ENCODE assay signal across 15 cellular contexts in genomic region chr16:31461201-31461920, GRCh38. TPM values are rescaled to one million over a fixed set of nuclear protein-coding genes. Genes with fewer than 3 reads are reported as not detected.
DNase-seq lines count a peak whose midpoint lies in the region; ATAC-seq, FAIRE-seq and TF ChIP-seq lines count a peak whose summit lies in the region.
"Had no signal": no experiment of that assay in that cellular context is flagged by ENCODE, and none has a peak within 500 bp of the region (broad histone marks: within the 10 kb centered on the region; RNA-seq: fewer than 3 reads in every experiment).

No MANE protein-coding gene starts in this region.

- H3K4me2 ChIP-seq in HepG2 (ENCODE audit: low read depth, low read length), result no peak overlapping the region

- no TSS peak for BruUV-seq in HepG2 (replicated peaks; lab: Mats Ljungman, UMichigan)
- BruUV-seq in A673 (replicated peaks; lab: Mats Ljungman, UMichigan), result no TSS peak

- H3K27me3 ChIP-seq in liver (ENCODE audit: control insufficient read depth in 4 of 4, insufficient read depth in 4 of 4, low read length in 3 of 4), result no peaks in the 10 kb centered on the region
- H3K27me3 ChIP-seq in HepG2 (ENCODE audit: control insufficient read depth in 1 of 2, insufficient read depth in 2 of 2, low read length in 2 of 2), result no peaks in the 10 kb centered on the region; a peak in 1 of 5 replicates
- no peaks in the 10 kb centered on the region for H3K27me3 ChIP-seq in naive thymus-derived CD4-positive, alpha-beta T cell (ENCODE audit: control insufficient read depth in 2 of 2, insufficient read depth in 2 of 2, low read length in 2 of 2)
- H3K27me3 ChIP-seq in A673 (replicated peaks; ENCODE audit: insufficient read depth, low read depth, low read length, poor library complexity), result no peaks in the 10 kb centered on the region
- H3K27me3 ChIP-seq: adrenal gland had no signal

- TF ChIP-seq RAD21 in liver (IDR thresholded peaks at IDR 0.05) (no peak), HepG2 (CRISPR knock-in tag; IDR thresholded peaks at IDR 0.05) (no peak)

- no peak overlapping the region for H2AFZ ChIP-seq in HepG2 (ENCODE audit: low read length)

- H3K4me1 Mint-ChIP-seq in activated naive CD8-positive, alpha-beta T cell treated with anti-CD3 and anti-CD28 coated beads, Interleukin-2, amount 10 ng/mL, durations not matched to agents 7 days and 5 days, result peaks cover 25% of the 10 kb centered on the region
- peaks cover 17 to 37% (median 31%) of the 10 kb centered on the region in 7 donors for H3K4me1 Mint-ChIP-seq in naive thymus-derived CD4-positive, alpha-beta T cell

- FAIRE-seq in HepG2 (lab: Jason Lieb, UNC), result no peak
- FAIRE-seq: urothelium cell line had no signal

- no peaks in the 10 kb centered on the region for H3K9me3 ChIP-seq in liver (ENCODE audit: control insufficient read depth in 4 of 4, low read length in 3 of 4)
- H3K9me3 ChIP-seq in HepG2 (ENCODE audit: low read length), result no peaks in the 10 kb centered on the region
- no peaks in the 10 kb centered on the region for H3K9me3 ChIP-seq in naive thymus-derived CD4-positive, alpha-beta T cell (ENCODE audit: control insufficient read depth in 2 of 3, low read length in 3 of 3)
- no peaks in the 10 kb centered on the region for H3K9me3 ChIP-seq in A673 (ENCODE audit: low read depth, low read length, poor library complexity, severe bottlenecking)
- H3K9me3 ChIP-seq: adrenal gland had no signal

- H3K4me1 ChIP-seq in liver (ENCODE audit: control insufficient read depth in 4 of 4, insufficient read depth in 4 of 4, low read length in 3 of 4) (peaks cover 24 to 55% (median 43%) of the 10 kb centered on the region in 4 donors), HepG2 (ENCODE audit: insufficient read depth, low read length) (peaks cover 28% of the 10 kb centered on the region), A673 (ENCODE audit: insufficient read depth, low read length, poor library complexity, severe bottlenecking) (peaks cover 17% of the 10 kb centered on the region)
- peaks cover 27 to 28% of the 10 kb centered on the region in 2 donors for H3K4me1 ChIP-seq in naive thymus-derived CD4-positive, alpha-beta T cell (ENCODE audit: control insufficient read depth in 2 of 2, insufficient read depth in 2 of 2, low read length in 2 of 2)

- TF ChIP-seq CTCF in liver (IDR thresholded peaks at IDR 0.05; ENCODE audit: low read depth, low read length, missing input control) (no peak), HepG2 (CRISPR knock-in tag; IDR thresholded peaks at IDR 0.05) (no peak), A673 (conservative IDR thresholded peaks at IDR 0.05; ENCODE audit: low read depth, low read length) (no peak)

- H3K27me3 Mint-ChIP-seq in activated naive CD8-positive, alpha-beta T cell treated with anti-CD3 and anti-CD28 coated beads, Interleukin-2, amount 10 ng/mL, durations not matched to agents 7 days and 5 days, result no peaks in the 10 kb centered on the region
- no peaks in the 10 kb centered on the region for H3K27me3 Mint-ChIP-seq in naive thymus-derived CD4-positive, alpha-beta T cell

- no peak overlapping the region for H3K4me3 ChIP-seq in liver (ENCODE audit: low read depth in 1 of 3, low read length in 3 of 3)
- no peak overlapping the region for H3K4me3 ChIP-seq in HepG2 (replicated peaks in 1 of 3; ENCODE audit: insufficient read depth in 1 of 3, low read depth in 2 of 3, low read length in 3 of 3)
- H3K4me3 ChIP-seq in naive thymus-derived CD4-positive, alpha-beta T cell (ENCODE audit: low read length), result no peak overlapping the region
- H3K4me3 ChIP-seq in A673 (ENCODE audit: low read depth, low read length, poor library complexity, severe bottlenecking), result no peak overlapping the region

- H3K27ac Mint-ChIP-seq in activated naive CD8-positive, alpha-beta T cell treated with anti-CD3 and anti-CD28 coated beads, Interleukin-2, amount 10 ng/mL, durations not matched to agents 7 days and 5 days, result peak overlapping the region; percentile 69
- peak overlapping the region in 8 of 9 donors; percentile 10 to 99 (median 77) for H3K27ac Mint-ChIP-seq in naive thymus-derived CD4-positive, alpha-beta T cell

- no peak for TF ChIP-seq POLR2A in HepG2 (IDR thresholded peaks at IDR 0.05; ENCODE audit: insufficient read depth in 1 of 2, low read depth in 2 of 2, low read length in 2 of 2)

- peaks cover 30% of the 10 kb centered on the region for H4K20me1 ChIP-seq in HepG2 (ENCODE audit: insufficient read depth, low read length)

- 77% methylated on average over 10 of the region's 10 CpGs for WGBS in liver
- WGBS in HepG2 (ENCODE audit: low lambda C conversion rate), result 92% methylated on average over 10 of the region's 10 CpGs

- CTCF ChIA-PET in HepG2 (lab: Yijun Ruan, JAX; ENCODE audit: low intra/inter-chr PET ratio, low total read pairs), result no interaction called here
- CTCF ChIA-PET in naive thymus-derived CD4-positive, alpha-beta T cell (lab: Charles Lee), result interaction anchor here (0.6 to 1.6 kb wide), 6 partner anchors 9 to 849 kb away, joined by 3 to 17 read pairs (median 4); no protein-coding TSS in a partner anchor
- CTCF ChIA-PET in A673 (lab: Charles Lee), result interaction anchor here (0.6 to 1.0 kb wide), 3 partner anchors 10 to 252 kb away, joined by 3 to 5 read pairs (median 4); partner anchors contain the start of gene TGFB1I1

- POLR2A ChIA-PET in HepG2 (lab: Yijun Ruan, JAX) (interaction anchor here (1.0 to 8.3 kb wide), 7 partner anchors 10 to 343 kb away, joined by 3 to 110 read pairs (median 8); partner anchors contain the start of genes FUS and RUSF1), A673 (lab: Charles Lee; ENCODE audit: low non-redundant PET) (no interaction called here)
- POLR2A ChIA-PET in activated naive CD8-positive, alpha-beta T cell treated with anti-CD3 and anti-CD28 coated beads, Interleukin-2, amount 10 ng/mL, durations not matched to agents 7 days and 5 days (lab: Charles Lee), result interaction anchor here (0.7 to 5.9 kb wide), 14 partner anchors 10 to 412 kb away, joined by 3 to 36 read pairs (median 11); partner anchors contain the start of genes FUS, KAT8, RUSF1 and ZNF267
- POLR2A ChIA-PET in naive thymus-derived CD4-positive, alpha-beta T cell (lab: Charles Lee), result interaction anchor here (0.9 to 5.2 kb wide), 12 partner anchors 9 to 559 kb away, joined by 3 to 69 read pairs (median 6); partner anchors contain the start of genes RUSF1, STX4, ZNF646 and ZNF668

- H3K36me3 Mint-ChIP-seq in activated naive CD8-positive, alpha-beta T cell treated with anti-CD3 and anti-CD28 coated beads, Interleukin-2, amount 10 ng/mL, durations not matched to agents 7 days and 5 days, result peaks cover 12% of the 10 kb centered on the region
- H3K36me3 Mint-ChIP-seq in naive thymus-derived CD4-positive, alpha-beta T cell, result peaks cover 4 to 24% (median 12%) of the 10 kb centered on the region in 5 donors

- intact Hi-C loops in HepG2 (cut with micrococcal nuclease; ENCODE audit: unreplicated experiment) (no loop called here), A673 (cut with micrococcal nuclease; ENCODE audit: unreplicated experiment) (no loop called here)
- intact Hi-C loops in naive thymus-derived CD4-positive, alpha-beta T cell (cut with micrococcal nuclease), result no loop called here

- H3K9me3 Mint-ChIP-seq in activated naive CD8-positive, alpha-beta T cell treated with anti-CD3 and anti-CD28 coated beads, Interleukin-2, amount 10 ng/mL, durations not matched to agents 7 days and 5 days, result no peaks in the 10 kb centered on the region
- peaks cover 0 to 2% (median 0%) of the 10 kb centered on the region in 11 donors for H3K9me3 Mint-ChIP-seq in naive thymus-derived CD4-positive, alpha-beta T cell

- peak overlapping the region; percentile 1 for H3K4me3 Mint-ChIP-seq in activated naive CD8-positive, alpha-beta T cell treated with anti-CD3 and anti-CD28 coated beads, Interleukin-2, amount 10 ng/mL, durations not matched to agents 7 days and 5 days
- peak overlapping the region in 4 of 10 donors; percentile 39 to 96 (median 51) for H3K4me3 Mint-ChIP-seq in naive thymus-derived CD4-positive, alpha-beta T cell

- H3K36me3 ChIP-seq in liver (ENCODE audit: control insufficient read depth in 4 of 4, insufficient read depth in 3 of 4, low read depth in 1 of 4, low read length in 3 of 4) (peaks cover 0 to 13% (median 2%) of the 10 kb centered on the region in 4 donors), HepG2 (replicated peaks in 1 of 2; ENCODE audit: control insufficient read depth in 1 of 2, insufficient read depth in 2 of 2, low read length in 2 of 2) (peaks cover 33 to 45% of the 10 kb centered on the region in 2 experiments), A673 (ENCODE audit: insufficient read depth, low read length, poor library complexity, severe bottlenecking) (no peaks in the 10 kb centered on the region)
- peaks cover 0 to 27% (median 3%) of the 10 kb centered on the region in 3 experiments for H3K36me3 ChIP-seq in naive thymus-derived CD4-positive, alpha-beta T cell (ENCODE audit: control insufficient read depth in 2 of 3, insufficient read depth in 3 of 3, low read length in 3 of 3)

- TF ChIP-seq EP300 in HepG2 (IDR thresholded peaks at IDR 0.05; ENCODE audit: low read depth in 2 of 2, low read length in 2 of 2) (no peak), HepG2 (CRISPR knock-in tag; IDR thresholded peaks at IDR 0.05; ENCODE audit: borderline replicate concordance) (no peak)

- in situ Hi-C loops in HepG2 (cut with HindIII; ENCODE audit: extremely low pct_ligation_motif_present, low pct_unique_long_range_greater_than_20kb), result no loop called here

- H3K27ac ChIP-seq in liver (ENCODE audit: low read depth in 1 of 2, low read length in 2 of 2) (peak overlapping the region; percentile 56 to 61), HepG2 (ENCODE audit: extremely low read length, insufficient read depth, low read length) (no peak overlapping the region), A673 (ENCODE audit: low read depth, low read length, poor library complexity, severe bottlenecking) (no peak overlapping the region)
- no peak overlapping the region for H3K27ac ChIP-seq in naive thymus-derived CD4-positive, alpha-beta T cell (ENCODE audit: low read depth, low read length)

- H3K9ac ChIP-seq in liver (ENCODE audit: low read depth in 1 of 2, low read length in 2 of 2), result no peak overlapping the region
- H3K9ac ChIP-seq in HepG2 (ENCODE audit: insufficient read depth, low read depth, low read length), result no peak overlapping the region

- no peak for ATAC-seq in HepG2
- ATAC-seq in activated naive CD8-positive, alpha-beta T cell treated with anti-CD3 and anti-CD28 coated beads, Interleukin-2, amount 10 ng/mL, durations not matched to agents 7 days and 5 days (ENCODE audit: low read depth), result no peak
- ATAC-seq in naive thymus-derived CD4-positive, alpha-beta T cell, result no peak

- peaks cover 35% of the 10 kb centered on the region for H3K79me2 ChIP-seq in HepG2 (ENCODE audit: insufficient read depth, low read length)

- DNase-seq in HepG2 (ENCODE audit: low spot score) (no peak), CD1c-positive myeloid dendritic cell (ENCODE audit: extremely low spot score) (no peak), A673 (ENCODE audit: low spot score) (no peak), dermis blood vessel endothelial cell (no peak), HUDEP-2 (lab: John Stamatoyannopoulos, UW; ENCODE audit: unreplicated experiment in 76 of 76) (no peak)
- DNase-seq in activated naive CD8-positive, alpha-beta T cell treated with anti-CD3 and anti-CD28 coated beads, Interleukin-2, amount 10 ng/mL, durations not matched to agents 7 days and 5 days, result no peak
- no peak for DNase-seq in naive thymus-derived CD4-positive, alpha-beta T cell
- DNase-seq: NCI-H1417 treated with DMSO at 0.1 percent for 48 hours; stimulated activated CD4-positive, alpha-beta T cell treated with anti-CD3 and anti-CD28 coated beads, Interleukin-2, amount 100 ng/mL, for 48 hours; T1000 had no signal

RNA-seq across cellular contexts. Expression of gene ARMC5, which starts 2.1 kb away (rescaled TPM):
- total RNA-seq in liver, result 10 to 100 TPM in 1 of 2 donors, 1 to 10 TPM in 1; 5.4 to 13.3 TPM
- polyA plus RNA-seq in liver, result 10 to 100 TPM; 10.1 to 12.6 TPM
- total RNA-seq in HepG2 (2016; rRNA removed; fragmentation: Illumina TruSeq; extraction: Trizol), result 13.0 and 22.3 TPM in 2 replicates
- 2.5 and 3.1 TPM in 2 replicates for total RNA-seq in HepG2 (2016; cell fraction: cytosol; rRNA removed; fragmentation: Illumina TruSeq; extraction: Trizol; ENCODE audit: low read depth)
- 10.7 and 21.4 TPM in 2 replicates for total RNA-seq in HepG2 (2016; cell fraction: insoluble cytoplasmic fraction; rRNA removed; fragmentation: Illumina TruSeq; extraction: Trizol)
- total RNA-seq in HepG2 (2016; cell fraction: membrane; rRNA removed; fragmentation: Illumina TruSeq; extraction: Trizol), result 5.2 and 6.5 TPM in 2 replicates
- total RNA-seq in HepG2 (2016; cell fraction: nucleus; rRNA removed; fragmentation: Illumina TruSeq; extraction: Trizol), result 20.2 and 21.0 TPM in 2 replicates
- 10.8 and 11.9 TPM in 2 replicates for polyA plus RNA-seq in HepG2 (2011; rRNA removed)
- polyA plus RNA-seq in HepG2 (2011; cell fraction: cytosol; rRNA removed), result 6.1 and 8.8 TPM in 2 replicates
- polyA plus RNA-seq in HepG2 (2011; cell fraction: nucleus; rRNA removed), result 83.4 and 108 TPM in 2 replicates
- polyA plus RNA-seq in HepG2 (2012), result 6.3 and 9.1 TPM in 2 replicates
- 1.9 and 2.5 TPM in 2 replicates for polyA plus RNA-seq in HepG2 (2016; cell fraction: cytosol; fragmentation: Illumina TruSeq; extraction: Trizol; ENCODE audit: low read depth)
- 13.4 and 15.6 TPM in 2 replicates for polyA plus RNA-seq in HepG2 (2016; cell fraction: insoluble cytoplasmic fraction; fragmentation: Illumina TruSeq; extraction: Trizol; ENCODE audit: low read depth)
- 3.6 and 4.2 TPM in 2 replicates for polyA plus RNA-seq in HepG2 (2016; cell fraction: membrane; fragmentation: Illumina TruSeq; extraction: Trizol; ENCODE audit: low read depth)
- polyA plus RNA-seq in HepG2 (2016; cell fraction: nucleus; fragmentation: Illumina TruSeq; extraction: Trizol; ENCODE audit: insufficient read depth, low read depth), result 51.3 and 57.5 TPM in 2 replicates
- 7.1 and 29.7 TPM in 2 replicates for polyA minus RNA-seq in HepG2 (2011; rRNA and poly(A)+ RNA removed; ENCODE audit: low replicate concordance)
- 6.3 and 6.8 TPM in 2 replicates for polyA minus RNA-seq in HepG2 (2011; cell fraction: cytosol; rRNA and poly(A)+ RNA removed)
- 19.5 and 24.3 TPM in 2 replicates for polyA minus RNA-seq in HepG2 (2011; cell fraction: nucleus; rRNA and poly(A)+ RNA removed)
- total RNA-seq in activated naive CD8-positive, alpha-beta T cell treated with anti-CD3 and anti-CD28 coated beads, Interleukin-2, amount 10 ng/mL, durations not matched to agents 7 days and 5 days, result 10 to 100 TPM; 12.9 to 13.6 TPM
- 10 to 100 TPM in 3 of 5 experiments, 1 to 10 TPM in 2; 8.5 to 14.4 (median 11.5) TPM for total RNA-seq in naive thymus-derived CD4-positive, alpha-beta T cell
- polyA plus RNA-seq in naive thymus-derived CD4-positive, alpha-beta T cell, result 10 to 100 TPM in 1 of 2 donors, 1 to 10 TPM in 1; 6.2 to 12.1 TPM
- 7.4 and 8.8 TPM in 2 replicates for total RNA-seq in A673 (2021)
- 26.4 and 29.8 TPM in 2 replicates for total RNA-seq in dermis blood vessel endothelial cell

RNA-seq across cellular contexts. Expression of gene TGFB1I1, which starts 10.6 kb away (rescaled TPM):
- 1 to 10 TPM; 4.2 to 6.8 TPM for total RNA-seq in liver
- 1 to 10 TPM; 4.9 to 8.3 TPM for polyA plus RNA-seq in liver
- 0.52 and 0.80 TPM in 2 replicates for total RNA-seq in HepG2 (2016; rRNA removed; fragmentation: Illumina TruSeq; extraction: Trizol)
- total RNA-seq in HepG2 (2016; cell fraction: cytosol; rRNA removed; fragmentation: Illumina TruSeq; extraction: Trizol; ENCODE audit: low read depth), result 0.53 and 0.61 TPM in 2 replicates
- 0.31 and 0.87 TPM in 2 replicates for total RNA-seq in HepG2 (2016; cell fraction: insoluble cytoplasmic fraction; rRNA removed; fragmentation: Illumina TruSeq; extraction: Trizol)
- 0.72 and 0.80 TPM in 2 replicates for total RNA-seq in HepG2 (2016; cell fraction: membrane; rRNA removed; fragmentation: Illumina TruSeq; extraction: Trizol)
- 0.84 and 0.97 TPM in 2 replicates for total RNA-seq in HepG2 (2016; cell fraction: nucleus; rRNA removed; fragmentation: Illumina TruSeq; extraction: Trizol)
- 2.9 TPM in 2 replicates for polyA plus RNA-seq in HepG2 (2011; rRNA removed)
- polyA plus RNA-seq in HepG2 (2011; cell fraction: cytosol; rRNA removed), result 2.2 and 2.6 TPM in 2 replicates
- 6.8 and 7.8 TPM in 2 replicates for polyA plus RNA-seq in HepG2 (2011; cell fraction: nucleus; rRNA removed)
- polyA plus RNA-seq in HepG2 (2012), result 0.55 and 1.2 TPM in 2 replicates
- 1.5 and 2.0 TPM in 2 replicates for polyA plus RNA-seq in HepG2 (2016; cell fraction: cytosol; fragmentation: Illumina TruSeq; extraction: Trizol; ENCODE audit: low read depth)
- polyA plus RNA-seq in HepG2 (2016; cell fraction: insoluble cytoplasmic fraction; fragmentation: Illumina TruSeq; extraction: Trizol; ENCODE audit: low read depth), result 1.0 and 1.6 TPM in 2 replicates
- polyA plus RNA-seq in HepG2 (2016; cell fraction: membrane; fragmentation: Illumina TruSeq; extraction: Trizol; ENCODE audit: low read depth), result 1.6 and 2.4 TPM in 2 replicates
- polyA plus RNA-seq in HepG2 (2016; cell fraction: nucleus; fragmentation: Illumina TruSeq; extraction: Trizol; ENCODE audit: insufficient read depth, low read depth), result 1.2 and 2.2 TPM in 2 replicates
- 1.8 and 12.1 TPM in 2 replicates for polyA minus RNA-seq in HepG2 (2011; rRNA and poly(A)+ RNA removed; ENCODE audit: low replicate concordance)
- polyA minus RNA-seq in HepG2 (2011; cell fraction: cytosol; rRNA and poly(A)+ RNA removed), result 1.4 and 3.0 TPM in 2 replicates
- 1.2 and 3.4 TPM in 2 replicates for polyA minus RNA-seq in HepG2 (2011; cell fraction: nucleus; rRNA and poly(A)+ RNA removed)
- 1 to 10 TPM; 1.4 to 1.5 TPM for total RNA-seq in activated naive CD8-positive, alpha-beta T cell treated with anti-CD3 and anti-CD28 coated beads, Interleukin-2, amount 10 ng/mL, durations not matched to agents 7 days and 5 days
- 1 to 10 TPM in 1 of 5 experiments, under 1 TPM in 4; 0.29 to 1.5 (median 0.57) TPM for total RNA-seq in naive thymus-derived CD4-positive, alpha-beta T cell
- polyA plus RNA-seq in naive thymus-derived CD4-positive, alpha-beta T cell, result under 1 TPM; 0.32 to 0.44 TPM
- 3.3 and 3.8 TPM in 2 replicates for total RNA-seq in A673 (2021)
- total RNA-seq in dermis blood vessel endothelial cell, result 37.4 and 51.2 TPM in 2 replicates

RNA-seq across cellular contexts. Expression of gene ZNF843, which starts 18.8 kb away (rescaled TPM):
- total RNA-seq in liver, result under 1 TPM; 0.25 to 0.84 TPM
- polyA plus RNA-seq in liver, result under 1 TPM in 1 of 2 donors, not detected in 1; 0.35 TPM
- total RNA-seq in HepG2 (2016; rRNA removed; fragmentation: Illumina TruSeq; extraction: Trizol), result not detected in 2 replicates
- total RNA-seq in HepG2 (2016; cell fraction: cytosol; rRNA removed; fragmentation: Illumina TruSeq; extraction: Trizol; ENCODE audit: low read depth), result 0.20 TPM in 1 of 2 replicates, not detected in the other
- not detected in 2 replicates for total RNA-seq in HepG2 (2016; cell fraction: insoluble cytoplasmic fraction; rRNA removed; fragmentation: Illumina TruSeq; extraction: Trizol)
- total RNA-seq in HepG2 (2016; cell fraction: membrane; rRNA removed; fragmentation: Illumina TruSeq; extraction: Trizol), result not detected in 2 replicates
- total RNA-seq in HepG2 (2016; cell fraction: nucleus; rRNA removed; fragmentation: Illumina TruSeq; extraction: Trizol), result not detected in 2 replicates
- polyA plus RNA-seq in HepG2 (2011; rRNA removed), result 0.03 and 0.04 TPM in 2 replicates
- 0.04 TPM in 1 of 2 replicates, not detected in the other for polyA plus RNA-seq in HepG2 (2011; cell fraction: cytosol; rRNA removed)
- not detected in 2 replicates for polyA plus RNA-seq in HepG2 (2011; cell fraction: nucleus; rRNA removed)
- not detected in 2 replicates for polyA plus RNA-seq in HepG2 (2012)
- polyA plus RNA-seq in HepG2 (2016; cell fraction: cytosol; fragmentation: Illumina TruSeq; extraction: Trizol; ENCODE audit: low read depth), result not detected in 2 replicates
- not detected in 2 replicates for polyA plus RNA-seq in HepG2 (2016; cell fraction: insoluble cytoplasmic fraction; fragmentation: Illumina TruSeq; extraction: Trizol; ENCODE audit: low read depth)
- polyA plus RNA-seq in HepG2 (2016; cell fraction: membrane; fragmentation: Illumina TruSeq; extraction: Trizol; ENCODE audit: low read depth), result not detected in 2 replicates
- not detected in 2 replicates for polyA plus RNA-seq in HepG2 (2016; cell fraction: nucleus; fragmentation: Illumina TruSeq; extraction: Trizol; ENCODE audit: insufficient read depth, low read depth)
- polyA minus RNA-seq in HepG2 (2011; rRNA and poly(A)+ RNA removed; ENCODE audit: low replicate concordance), result 0.12 TPM in 1 of 2 replicates, not detected in the other
- not detected in 2 replicates for polyA minus RNA-seq in HepG2 (2011; cell fraction: cytosol; rRNA and poly(A)+ RNA removed)
- polyA minus RNA-seq in HepG2 (2011; cell fraction: nucleus; rRNA and poly(A)+ RNA removed), result not detected in 2 replicates
- total RNA-seq in activated naive CD8-positive, alpha-beta T cell treated with anti-CD3 and anti-CD28 coated beads, Interleukin-2, amount 10 ng/mL, durations not matched to agents 7 days and 5 days, result under 1 TPM; 0.20 to 0.30 TPM
- total RNA-seq in naive thymus-derived CD4-positive, alpha-beta T cell, result under 1 TPM; 0.11 to 0.54 (median 0.32) TPM
- polyA plus RNA-seq in naive thymus-derived CD4-positive, alpha-beta T cell, result under 1 TPM; 0.12 to 0.33 TPM
- total RNA-seq in A673 (2021), result 0.32 and 0.81 TPM in 2 replicates
- 0.05 and 0.17 TPM in 2 replicates for total RNA-seq in dermis blood vessel endothelial cell

RNA-seq across cellular contexts. Expression of gene SLC5A2, which starts 21.6 kb away (rescaled TPM):
- under 1 TPM in 1 of 2 donors, not detected in 1; 0.14 TPM for total RNA-seq in liver
- 1 to 10 TPM in 1 of 2 donors, under 1 TPM in 1; 0.93 to 8.1 TPM for polyA plus RNA-seq in liver
- total RNA-seq in HepG2 (2016; rRNA removed; fragmentation: Illumina TruSeq; extraction: Trizol), result 0.44 and 0.97 TPM in 2 replicates
- total RNA-seq in HepG2 (2016; cell fraction: cytosol; rRNA removed; fragmentation: Illumina TruSeq; extraction: Trizol; ENCODE audit: low read depth), result 0.30 and 0.44 TPM in 2 replicates
- 0.97 TPM in 1 of 2 replicates, not detected in the other for total RNA-seq in HepG2 (2016; cell fraction: insoluble cytoplasmic fraction; rRNA removed; fragmentation: Illumina TruSeq; extraction: Trizol)
- 0.53 and 0.72 TPM in 2 replicates for total RNA-seq in HepG2 (2016; cell fraction: membrane; rRNA removed; fragmentation: Illumina TruSeq; extraction: Trizol)
- total RNA-seq in HepG2 (2016; cell fraction: nucleus; rRNA removed; fragmentation: Illumina TruSeq; extraction: Trizol), result 0.81 and 2.1 TPM in 2 replicates
- 0.24 and 0.64 TPM in 2 replicates for polyA plus RNA-seq in HepG2 (2011; rRNA removed)
- polyA plus RNA-seq in HepG2 (2011; cell fraction: cytosol; rRNA removed), result 0.10 and 0.27 TPM in 2 replicates
- 3.9 and 6.8 TPM in 2 replicates for polyA plus RNA-seq in HepG2 (2011; cell fraction: nucleus; rRNA removed)
- 2.0 and 11.8 TPM in 2 replicates for polyA plus RNA-seq in HepG2 (2012)
- 0.08 and 0.14 TPM in 2 replicates for polyA plus RNA-seq in HepG2 (2016; cell fraction: cytosol; fragmentation: Illumina TruSeq; extraction: Trizol; ENCODE audit: low read depth)
- 0.51 TPM in 1 of 2 replicates, not detected in the other for polyA plus RNA-seq in HepG2 (2016; cell fraction: insoluble cytoplasmic fraction; fragmentation: Illumina TruSeq; extraction: Trizol; ENCODE audit: low read depth)
- 0.20 and 0.42 TPM in 2 replicates for polyA plus RNA-seq in HepG2 (2016; cell fraction: membrane; fragmentation: Illumina TruSeq; extraction: Trizol; ENCODE audit: low read depth)
- polyA plus RNA-seq in HepG2 (2016; cell fraction: nucleus; fragmentation: Illumina TruSeq; extraction: Trizol; ENCODE audit: insufficient read depth, low read depth), result 3.2 TPM in 2 replicates
- polyA minus RNA-seq in HepG2 (2011; rRNA and poly(A)+ RNA removed; ENCODE audit: low replicate concordance), result 0.09 and 1.2 TPM in 2 replicates
- not detected in 2 replicates for polyA minus RNA-seq in HepG2 (2011; cell fraction: cytosol; rRNA and poly(A)+ RNA removed)
- polyA minus RNA-seq in HepG2 (2011; cell fraction: nucleus; rRNA and poly(A)+ RNA removed), result 0.77 and 0.87 TPM in 2 replicates
- 1 to 10 TPM in 1 of 2 experiments, under 1 TPM in 1; 0.53 to 1.0 TPM for total RNA-seq in activated naive CD8-positive, alpha-beta T cell treated with anti-CD3 and anti-CD28 coated beads, Interleukin-2, amount 10 ng/mL, durations not matched to agents 7 days and 5 days
- 1 to 10 TPM in 4 of 5 experiments, under 1 TPM in 1; 0.12 to 5.5 (median 3.7) TPM for total RNA-seq in naive thymus-derived CD4-positive, alpha-beta T cell
- 1 to 10 TPM; 2.4 to 3.3 TPM for polyA plus RNA-seq in naive thymus-derived CD4-positive, alpha-beta T cell
- total RNA-seq in A673 (2021), result not detected in 2 replicates
- total RNA-seq in dermis blood vessel endothelial cell, result not detected in 2 replicates
- total RNA-seq: NCI-H460, pulmonary artery endothelial cell had no signal

RNA-seq across cellular contexts. Expression of gene COX6A2, which starts 33.2 kb away (rescaled TPM):
- under 1 TPM in 1 of 2 donors, not detected in 1; 0.84 TPM for total RNA-seq in liver
- polyA plus RNA-seq in liver, result 10 to 100 TPM in 1 of 2 donors, 1 to 10 TPM in 1; 8.0 to 36.7 TPM
- total RNA-seq in HepG2 (2016; rRNA removed; fragmentation: Illumina TruSeq; extraction: Trizol), result not detected in 2 replicates
- total RNA-seq in HepG2 (2016; cell fraction: cytosol; rRNA removed; fragmentation: Illumina TruSeq; extraction: Trizol; ENCODE audit: low read depth), result not detected in 2 replicates
- total RNA-seq in HepG2 (2016; cell fraction: insoluble cytoplasmic fraction; rRNA removed; fragmentation: Illumina TruSeq; extraction: Trizol), result not detected in 2 replicates
- total RNA-seq in HepG2 (2016; cell fraction: membrane; rRNA removed; fragmentation: Illumina TruSeq; extraction: Trizol), result not detected in 2 replicates
- not detected in 2 replicates for total RNA-seq in HepG2 (2016; cell fraction: nucleus; rRNA removed; fragmentation: Illumina TruSeq; extraction: Trizol)
- not detected in 2 replicates for polyA plus RNA-seq in HepG2 (2011; rRNA removed)
- not detected in 2 replicates for polyA plus RNA-seq in HepG2 (2011; cell fraction: cytosol; rRNA removed)
- polyA plus RNA-seq in HepG2 (2011; cell fraction: nucleus; rRNA removed), result not detected in 2 replicates
- polyA plus RNA-seq in HepG2 (2012), result not detected in 2 replicates
- polyA plus RNA-seq in HepG2 (2016; cell fraction: cytosol; fragmentation: Illumina TruSeq; extraction: Trizol; ENCODE audit: low read depth), result not detected in 2 replicates
- polyA plus RNA-seq in HepG2 (2016; cell fraction: insoluble cytoplasmic fraction; fragmentation: Illumina TruSeq; extraction: Trizol; ENCODE audit: low read depth), result not detected in 2 replicates
- polyA plus RNA-seq in HepG2 (2016; cell fraction: membrane; fragmentation: Illumina TruSeq; extraction: Trizol; ENCODE audit: low read depth), result not detected in 2 replicates
- not detected in 2 replicates for polyA plus RNA-seq in HepG2 (2016; cell fraction: nucleus; fragmentation: Illumina TruSeq; extraction: Trizol; ENCODE audit: insufficient read depth, low read depth)
- polyA minus RNA-seq in HepG2 (2011; rRNA and poly(A)+ RNA removed; ENCODE audit: low replicate concordance), result not detected in 2 replicates
- not detected in 2 replicates for polyA minus RNA-seq in HepG2 (2011; cell fraction: cytosol; rRNA and poly(A)+ RNA removed)
- polyA minus RNA-seq in HepG2 (2011; cell fraction: nucleus; rRNA and poly(A)+ RNA removed), result not detected in 2 replicates
- total RNA-seq in activated naive CD8-positive, alpha-beta T cell treated with anti-CD3 and anti-CD28 coated beads, Interleukin-2, amount 10 ng/mL, durations not matched to agents 7 days and 5 days, result not detected
- not detected for total RNA-seq in naive thymus-derived CD4-positive, alpha-beta T cell
- not detected for polyA plus RNA-seq in naive thymus-derived CD4-positive, alpha-beta T cell
- not detected in 2 replicates for total RNA-seq in A673 (2021)
- not detected in 2 replicates for total RNA-seq in dermis blood vessel endothelial cell
- total RNA-seq: adrenal gland, NCI-H460, pulmonary artery endothelial cell had no signal

Comparison
In these comparisons a context has a peak if more than half of its experiments do, and no peak if none do; other contexts are left out.
1. H3K27ac ChIP-seq: peak in liver (2 of 2); none in HepG2 (single experiment), naive thymus-derived CD4-positive, alpha-beta T cell (single experiment) and A673 (single experiment).